In the genomic region with DNA sequence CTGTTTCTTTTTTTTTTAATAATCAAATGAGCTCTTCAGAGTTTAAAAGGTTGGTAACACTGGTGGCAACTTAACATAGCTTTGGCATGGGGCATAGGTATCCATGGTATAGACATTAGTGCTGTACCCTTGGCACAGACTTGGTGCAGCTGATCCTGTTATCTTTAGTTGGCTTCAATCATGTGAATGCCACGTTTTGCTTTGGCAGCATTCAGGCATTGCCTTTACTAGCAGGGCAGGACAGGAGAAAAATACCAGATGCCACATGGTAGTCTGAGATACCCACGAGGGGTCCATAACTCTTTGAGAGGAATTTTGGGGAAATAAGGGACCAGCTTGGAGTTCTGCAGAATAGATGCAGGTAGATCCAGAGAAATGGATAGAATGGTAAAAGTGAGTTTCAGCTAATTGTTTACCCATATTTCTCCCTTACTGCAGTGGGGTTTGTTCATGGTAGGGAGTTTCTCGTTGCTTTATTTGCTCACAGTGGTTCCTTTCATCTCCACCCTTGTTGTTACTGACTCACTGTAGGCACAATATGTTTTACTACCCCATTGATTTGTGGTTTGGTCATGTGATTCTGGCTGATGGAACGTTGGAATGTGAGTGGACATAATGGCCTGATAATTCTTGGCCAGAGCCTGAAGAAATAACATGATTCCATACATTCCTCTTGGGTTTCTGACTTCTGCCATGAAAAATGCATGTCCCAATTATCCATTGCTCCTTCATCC, we compare ENCODE assay signal across 24 cellular contexts.
A peak's percentile ranks its signal among the peaks of the same experiment; 100 is the strongest.
DNase-seq lines count a peak whose midpoint lies in the region; ATAC-seq, FAIRE-seq and TF ChIP-seq lines count a peak whose summit lies in the region.
"Had no signal": no experiment of that assay in that cellular context is flagged by ENCODE, and none has a peak within 500 bp of the region (broad histone marks: within the 10 kb centered on the region; RNA-seq: fewer than 3 reads in every experiment).

No MANE protein-coding gene starts in this region.

- no peak for FAIRE-seq in bronchial epithelial cell (lab: Jason Lieb, UNC)

- no peaks in the 10 kb centered on the region for H3K4me1 Mint-ChIP-seq in chondrocyte (ENCODE audit: low read depth)
- H3K4me1 Mint-ChIP-seq: activated CD4-positive, alpha-beta T cell treated with anti-CD3 and anti-CD28 coated beads, Interleukin-2, amount 10 ng/mL, durations not matched to agents 7 days and 5 days; activated naive CD8-positive, alpha-beta T cell treated with anti-CD3 and anti-CD28 coated beads, Interleukin-2, amount 10 ng/mL, durations not matched to agents 7 days and 5 days; T-cell had no signal

- no peak for TF ChIP-seq CTCF in bronchial epithelial cell (IDR thresholded peaks at IDR 0.05; ENCODE audit: insufficient read depth, low read length, severe bottlenecking)
- no peak for TF ChIP-seq CTCF in chondrocyte (IDR thresholded peaks at IDR 0.05)

- H3K27ac Mint-ChIP-seq in chondrocyte (ENCODE audit: unreplicated experiment), result no peak overlapping the region
- H3K27ac Mint-ChIP-seq: activated CD4-positive, alpha-beta T cell treated with anti-CD3 and anti-CD28 coated beads, Interleukin-2, amount 10 ng/mL, durations not matched to agents 7 days and 5 days; activated naive CD8-positive, alpha-beta T cell treated with anti-CD3 and anti-CD28 coated beads, Interleukin-2, amount 10 ng/mL, durations not matched to agents 7 days and 5 days; CD8-positive, alpha-beta T cell; T-cell had no signal

- H3K27me3 ChIP-seq in bronchial epithelial cell (ENCODE audit: control insufficient read depth, insufficient read depth, low read length), result no peaks in the 10 kb centered on the region
- no peaks in the 10 kb centered on the region for H3K27me3 ChIP-seq in effector memory CD4-positive, alpha-beta T cell (replicated peaks; ENCODE audit: control insufficient read depth, insufficient read depth, low read length, poor library complexity, severe bottlenecking)
- H3K27me3 ChIP-seq: thyroid gland had no signal

- no peaks in the 10 kb centered on the region for H3K27me3 Mint-ChIP-seq in chondrocyte (ENCODE audit: low read depth)
- H3K27me3 Mint-ChIP-seq: activated CD4-positive, alpha-beta T cell treated with anti-CD3 and anti-CD28 coated beads, Interleukin-2, amount 10 ng/mL, durations not matched to agents 7 days and 5 days; activated naive CD8-positive, alpha-beta T cell treated with anti-CD3 and anti-CD28 coated beads, Interleukin-2, amount 10 ng/mL, durations not matched to agents 7 days and 5 days; T-cell had no signal

- no peak overlapping the region for H3K4me3 ChIP-seq in bronchial epithelial cell (ENCODE audit: low read depth, low read length)
- H3K4me3 ChIP-seq in effector memory CD4-positive, alpha-beta T cell (ENCODE audit: insufficient read depth, low read depth, low read length, poor library complexity, severe bottlenecking), result no peak overlapping the region
- H3K4me3 ChIP-seq: HAP-1, left ventricle myocardium inferior, thyroid gland had no signal

- no peaks in the 10 kb centered on the region for H3K4me1 ChIP-seq in effector memory CD4-positive, alpha-beta T cell (ENCODE audit: control insufficient read depth, insufficient read depth, low read length, poor library complexity, severe bottlenecking)
- H3K4me1 ChIP-seq: HAP-1, left ventricle myocardium inferior, thyroid gland had no signal

- H3K36me3 Mint-ChIP-seq in chondrocyte (ENCODE audit: low read depth), result no peaks in the 10 kb centered on the region
- H3K36me3 Mint-ChIP-seq: activated naive CD8-positive, alpha-beta T cell treated with anti-CD3 and anti-CD28 coated beads, Interleukin-2, amount 10 ng/mL, durations not matched to agents 7 days and 5 days; CD8-positive, alpha-beta T cell; T-cell had no signal

- peak; percentile 52 for DNase-seq in Daoy (ENCODE audit: low read depth)
- peak; percentile 1 for DNase-seq in NCI-H69 (lab: John Stamatoyannopoulos, UW)
- DNase-seq in bronchial epithelial cell (ENCODE audit: low read depth), result peak; percentile 0
- DNase-seq in kidney tubule cell (ENCODE audit: low spot score), result peak; percentile 27
- no peak for DNase-seq in effector memory CD4-positive, alpha-beta T cell
- DNase-seq in NOMO-1 treated with DMSO at 0.1 percent for 48 hours (lab: John Stamatoyannopoulos, UW; ENCODE audit: unreplicated experiment), result no peak
- DNase-seq in chondrocyte (ENCODE audit: low spot score), result no peak
- DNase-seq: activated CD4-positive, alpha-beta T cell treated with anti-CD3 and anti-CD28 coated beads, Interleukin-2, amount 10 ng/mL, durations not matched to agents 7 days and 5 days; activated naive CD8-positive, alpha-beta T cell treated with anti-CD3 and anti-CD28 coated beads, Interleukin-2, amount 10 ng/mL, durations not matched to agents 7 days and 5 days; CD8-positive, alpha-beta T cell; DMS79; erythroblast; head of caudate nucleus; IMR-90; left ventricle myocardium inferior; midbrain; NCI-H526; SHP77 treated with DMSO at 0.1 percent for 48 hours; stimulated activated CD4-positive, alpha-beta T cell treated with anti-CD3 and anti-CD28 coated beads, Interleukin-1b, Interleukin-23, amount 100 ng/mL, for 48 hours; stimulated activated naive CD4-positive, alpha-beta T cell treated with Interleukin-2 at 50 U/mL for 16 hours; T-cell; thyroid gland had no signal

- H3K9me3 ChIP-seq in effector memory CD4-positive, alpha-beta T cell (ENCODE audit: control insufficient read depth, low read length), result no peaks in the 10 kb centered on the region
- H3K9me3 ChIP-seq: HAP-1, left ventricle myocardium inferior, thyroid gland had no signal

- H3K9me3 Mint-ChIP-seq in chondrocyte (ENCODE audit: low read depth), result peaks cover 7% of the 10 kb centered on the region
- H3K9me3 Mint-ChIP-seq: activated CD4-positive, alpha-beta T cell treated with anti-CD3 and anti-CD28 coated beads, Interleukin-2, amount 10 ng/mL, durations not matched to agents 7 days and 5 days; activated naive CD8-positive, alpha-beta T cell treated with anti-CD3 and anti-CD28 coated beads, Interleukin-2, amount 10 ng/mL, durations not matched to agents 7 days and 5 days; CD8-positive, alpha-beta T cell; T-cell had no signal

- ATAC-seq in HG03280 (IDR thresholded peaks at IDR 0.05; ENCODE audit: unreplicated experiment), result no peak
- ATAC-seq: CD8-positive, alpha-beta T cell; T-cell had no signal

- H3K36me3 ChIP-seq in bronchial epithelial cell (ENCODE audit: control insufficient read depth, insufficient read depth, low read length), result no peaks in the 10 kb centered on the region
- no peaks in the 10 kb centered on the region for H3K36me3 ChIP-seq in effector memory CD4-positive, alpha-beta T cell (ENCODE audit: control insufficient read depth, insufficient read depth, low read length)
- H3K36me3 ChIP-seq: HAP-1, left ventricle myocardium inferior, thyroid gland had no signal

- no peak overlapping the region for H3K27ac ChIP-seq in effector memory CD4-positive, alpha-beta T cell (ENCODE audit: insufficient read depth, low read length, poor library complexity, severe bottlenecking)
- H3K27ac ChIP-seq: left ventricle myocardium inferior, thyroid gland had no signal

- no peak overlapping the region for H3K4me3 Mint-ChIP-seq in chondrocyte (ENCODE audit: unreplicated experiment)
- H3K4me3 Mint-ChIP-seq: activated CD4-positive, alpha-beta T cell treated with anti-CD3 and anti-CD28 coated beads, Interleukin-2, amount 10 ng/mL, durations not matched to agents 7 days and 5 days; activated naive CD8-positive, alpha-beta T cell treated with anti-CD3 and anti-CD28 coated beads, Interleukin-2, amount 10 ng/mL, durations not matched to agents 7 days and 5 days; CD8-positive, alpha-beta T cell; T-cell had no signal

Comparison
In these comparisons a context has a peak if more than half of its experiments do, and no peak if none do; other contexts are left out.
1. DNase-seq: peak in Daoy (single experiment), NCI-H69 (single experiment), bronchial epithelial cell (single experiment) and kidney tubule cell (single experiment); none in effector memory CD4-positive, alpha-beta T cell (0 of 3), NOMO-1 treated with DMSO at 0.1 percent for 48 hours (single experiment) and chondrocyte (single experiment).